9 cellular contexts compared by ENCODE assay signal in genomic region chr4:158172558-158173258, GRCh38. TPM values are rescaled to one million over a fixed set of nuclear protein-coding genes. Genes with fewer than 3 reads are reported as not detected.
DNase-seq lines count a peak whose midpoint lies in the region; ATAC-seq and TF ChIP-seq lines count a peak whose summit lies in the region.
"Had no signal": no experiment of that assay in that cellular context is flagged by ENCODE, and none has a peak within 500 bp of the region (broad histone marks: within the 10 kb centered on the region; RNA-seq: fewer than 3 reads in every experiment).

GASK1B (minus strand) TSS chr4:158173025; CDS start chr4:158171375, 1,650 bp downstream.

- TF ChIP-seq EP300 in transverse colon (IDR thresholded peaks at IDR 0.05; ENCODE audit: low read depth): no peak

- H3K9me3 ChIP-seq in ES-I3 (ENCODE audit: control insufficient read depth, insufficient read depth, low read length): no peaks in the 10 kb centered on the region
- no peaks in the 10 kb centered on the region for H3K9me3 ChIP-seq in colonic mucosa
- H3K9me3 ChIP-seq in liver (ENCODE audit: control insufficient read depth in 4 of 4, low read length in 3 of 4): no peaks in the 10 kb centered on the region
- no peaks in the 10 kb centered on the region for H3K9me3 ChIP-seq in transverse colon

- TF ChIP-seq RAD21 in liver (IDR thresholded peaks at IDR 0.05): peak; percentile 71 to 72

- ATAC-seq in HG02884 (IDR thresholded peaks at IDR 0.05; ENCODE audit: unreplicated experiment) (peak; percentile 51), HG03108 (IDR thresholded peaks at IDR 0.05; ENCODE audit: unreplicated experiment) (no peak)

- 9% methylated on average over 11 of the region's 11 CpGs for WGBS in liver
- WGBS in transverse colon (ENCODE audit: low coverage in 1 of 2), 2 donors: 7% methylated on average over 11 of the region's 11 CpGs

- H3K27ac ChIP-seq in colonic mucosa (peak within 1 kb of the TSS; percentile 9), liver (ENCODE audit: low read depth in 1 of 2, low read length in 2 of 2) (no peak within 1 kb of the TSS), transverse colon (peak within 1 kb of the TSS; percentile 70 to 82 (median 78))

- TF ChIP-seq CTCF in colonic mucosa (IDR thresholded peaks at IDR 0.05) (peak; percentile 54), liver (IDR thresholded peaks at IDR 0.05; ENCODE audit: low read depth, low read length, missing input control) (peak; percentile 51), transverse colon (IDR thresholded peaks at IDR 0.05) (peak; percentile 56 to 70 (median 63))

- peak within 1 kb of the TSS; percentile 23 for H3K4me3 ChIP-seq in colonic mucosa
- H3K4me3 ChIP-seq in liver (ENCODE audit: low read depth in 1 of 3, low read length in 3 of 3): peak within 1 kb of the TSS in 1 of 3 donors; percentile 9
- H3K4me3 ChIP-seq in transverse colon: peak within 1 kb of the TSS in 3 of 4 donors; percentile 25 to 37 (median 33)

- no peaks in the 10 kb centered on the region for H3K36me3 ChIP-seq in ES-I3 (ENCODE audit: insufficient read depth, low read length)
- H3K36me3 ChIP-seq in colonic mucosa: no peaks in the 10 kb centered on the region
- no peaks in the 10 kb centered on the region for H3K36me3 ChIP-seq in liver (ENCODE audit: control insufficient read depth in 4 of 4, insufficient read depth in 3 of 4, low read depth in 1 of 4, low read length in 3 of 4)
- H3K36me3 ChIP-seq in transverse colon: no peaks in the 10 kb centered on the region

- in situ Hi-C loops in transverse colon (cut with MboI; ENCODE audit: low pct_ligation_motif_present in 1 of 4, low pct_unique_long_range_greater_than_20kb in 1 of 4, low sequenced_read_pairs in 3 of 4): loop anchor here in 1 of 4 donors (25.0 kb wide), 1 partner anchor 185 kb away; no protein-coding TSS in a partner anchor

- DNase-seq in NOMO-1 treated with dmso at 0.1 percent for 144 hours (lab: John Stamatoyannopoulos, UW; ENCODE audit: unreplicated experiment): peak; percentile 45
- DNase-seq in colonic mucosa: peak; percentile 75
- DNase-seq in transverse colon: peak; percentile 50
- DNase-seq in NCI-H1694 treated with DMSO at 0.1 percent for 48 hours (lab: John Stamatoyannopoulos, UW): no peak

- 0 out of 2 replicates have a peak within 1 kb of the TSS, but pooled peaks have one; percentile 5 for H3K9ac ChIP-seq in ES-I3 (ENCODE audit: low read depth, low read length)
- H3K9ac ChIP-seq in colonic mucosa (ENCODE audit: low read depth in 2 of 2, low read length in 2 of 2): peak within 1 kb of the TSS in 1 of 2 donors; percentile 46
- peak within 1 kb of the TSS; percentile 26 to 48 for H3K9ac ChIP-seq in liver (ENCODE audit: low read depth in 1 of 2, low read length in 2 of 2)

- H3K4me1 ChIP-seq in ES-I3 (ENCODE audit: insufficient read depth, low read length) (peaks cover 7% of the 10 kb centered on the region), colonic mucosa (peaks cover 4% of the 10 kb centered on the region), liver (ENCODE audit: control insufficient read depth in 4 of 4, insufficient read depth in 4 of 4, low read length in 3 of 4) (peaks cover 0 to 9% (median 5%) of the 10 kb centered on the region in 4 donors), transverse colon (peaks cover 0 to 36% (median 16%) of the 10 kb centered on the region in 4 donors)

- intact Hi-C loops in colonic mucosa (cut with DNase I): loop anchor here (5.0 kb wide), 1 partner anchor 180 kb away; no protein-coding TSS in a partner anchor
- intact Hi-C loops in transverse colon (cut with DNase I; ENCODE audit: low total_unique reads): no loop called here

- H3K27me3 ChIP-seq in colonic mucosa: no peaks in the 10 kb centered on the region
- no peaks in the 10 kb centered on the region for H3K27me3 ChIP-seq in liver (ENCODE audit: control insufficient read depth in 4 of 4, insufficient read depth in 4 of 4, low read length in 3 of 4)
- H3K27me3 ChIP-seq in transverse colon: no peaks in the 10 kb centered on the region

- TF ChIP-seq POLR2A in transverse colon (IDR thresholded peaks at IDR 0.05): no peak

TF ChIP-seq in liver, 16 proteins besides CTCF, POLR2A, EP300 and RAD21:
- TF ChIP-seq NR2F2 (IDR thresholded peaks at IDR 0.05) (peak; percentile 62), ZBTB33 (IDR thresholded peaks at IDR 0.05) (no peak)
TF ChIP-seq in liver: peak in this region for 1.

RNA-seq across cellular contexts. Expression of gene GASK1B, which starts in this region (rescaled TPM):
- total RNA-seq in colonic mucosa: 10 to 100 TPM; 13.6 to 18.0 TPM
- 1 to 10 TPM; 6.4 to 8.2 TPM for total RNA-seq in liver
- polyA plus RNA-seq in liver: 1 to 10 TPM; 1.3 to 2.5 TPM
- 10 to 100 TPM in 3 of 4 donors, 1 to 10 TPM in 1; 7.9 to 22.5 (median 14.1) TPM for total RNA-seq in transverse colon
- total RNA-seq: activated naive CD4-positive, alpha-beta T cell treated with anti-CD3 and anti-CD28 coated beads, Interleukin-2, amount 50 U/mL, for 72 hours had no signal

Comparison
In these comparisons a context has a peak if more than half of its experiments do, and no peak if none do; other contexts are left out.
1. H3K27ac ChIP-seq: peak in colonic mucosa (single experiment) and transverse colon (4 of 4); none in liver (0 of 2).
2. Peak in every context shown above with its lines, with median percentiles within 50 percentile points of each other: CTCF ChIP-seq.